In the genomic region with DNA sequence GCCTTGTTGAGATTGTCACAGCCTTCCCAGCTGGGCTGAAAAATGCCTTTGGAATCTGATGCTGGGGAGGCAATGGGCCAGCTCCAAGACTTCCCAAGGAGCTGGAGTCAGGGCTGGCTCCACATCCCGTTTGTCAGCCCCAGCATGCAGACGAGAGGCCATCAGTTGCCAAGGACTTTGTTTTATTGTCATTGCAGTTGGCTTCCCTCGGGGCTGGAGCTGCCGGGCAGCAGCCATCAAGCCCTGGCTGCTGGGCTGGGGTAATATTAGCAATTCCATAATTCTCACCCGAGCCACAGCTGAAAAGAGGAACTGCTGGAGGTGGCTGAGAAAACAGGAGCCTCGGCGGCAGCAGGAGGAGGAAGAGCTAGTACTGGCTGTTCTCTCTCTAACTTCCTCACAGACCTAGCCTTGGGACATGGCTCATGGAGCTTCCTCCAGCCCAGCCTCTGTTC, we compare ENCODE assay signal across 11 cellular contexts.
DNase-seq lines count a peak whose midpoint lies in the region; ATAC-seq and TF ChIP-seq lines count a peak whose summit lies in the region.
"Had no signal": no experiment of that assay in that cellular context is flagged by ENCODE, and none has a peak within 500 bp of the region (broad histone marks: within the 10 kb centered on the region; RNA-seq: fewer than 3 reads in every experiment).

No MANE protein-coding gene starts in this region.

- DNase-seq in ELR (ENCODE audit: low read depth) (peak; percentile 11), SJCRH30 (peak; percentile 46 to 66), prostate gland (ENCODE audit: low spot score) (peak; percentile 50), NCI-H2107 treated with DMSO at 0.1 percent for 48 hours (lab: John Stamatoyannopoulos, UW; ENCODE audit: unreplicated experiment) (no peak), NCI-H69 (lab: John Stamatoyannopoulos, UW) (no peak)
- no peak for DNase-seq in stimulated activated naive CD4-positive, alpha-beta T cell treated with Interleukin-2 at 50 U/mL for 16 hours (lab: John Stamatoyannopoulos, UW)
- DNase-seq: foreskin keratinocyte, NCI-H2171 treated with DMSO at 0.1 percent for 48 hours had no signal

- H3K36me3 ChIP-seq in SJCRH30 (no peaks in the 10 kb centered on the region), gastroesophageal sphincter (no peaks in the 10 kb centered on the region), prostate gland (no peaks in the 10 kb centered on the region)

- H3K9me3 ChIP-seq in SJCRH30 (replicated peaks): no peaks in the 10 kb centered on the region
- H3K9me3 ChIP-seq in gastroesophageal sphincter: no peaks in the 10 kb centered on the region
- no peaks in the 10 kb centered on the region for H3K9me3 ChIP-seq in prostate gland

- intact Hi-C loops in prostate gland (cut with DNase I): no loop called here

- H3K4me3 ChIP-seq in SJCRH30 (peak overlapping the region; percentile 3; the same call in 1 of the 2 replicates), gastroesophageal sphincter (peak overlapping the region in 1 of 2 donors; percentile 12), prostate gland (no peak overlapping the region)

- WGBS in gastroesophageal sphincter (ENCODE audit: low coverage in 1 of 2), 2 donors: 0 to 19% methylated on average over 3 to 4 of the region's 7 CpGs
- WGBS in prostate gland: 0% methylated on average over 7 of the region's 7 CpGs

- H3K27me3 ChIP-seq in SJCRH30 (no peaks in the 10 kb centered on the region), gastroesophageal sphincter (no peaks in the 10 kb centered on the region), prostate gland (replicated peaks; ENCODE audit: insufficient read depth) (no peaks in the 10 kb centered on the region)

- TF ChIP-seq CTCF in gastroesophageal sphincter (IDR thresholded peaks at IDR 0.05) (no peak), prostate gland (IDR thresholded peaks at IDR 0.05) (no peak)

- ATAC-seq in gastroesophageal sphincter: peak; percentile 67
- ATAC-seq in HG03571 (IDR thresholded peaks at IDR 0.05; ENCODE audit: unreplicated experiment): no peak
- ATAC-seq: activated naive CD4-positive, alpha-beta T cell treated with anti-CD3 and anti-CD28 coated beads, Interleukin-2, amount 50 U/mL, for 72 hours; foreskin keratinocyte had no signal

- peaks cover 12% of the 10 kb centered on the region for H3K4me1 ChIP-seq in SJCRH30
- peaks cover 0 to 26% (median 13%) of the 10 kb centered on the region in 3 donors for H3K4me1 ChIP-seq in gastroesophageal sphincter
- H3K4me1 ChIP-seq in prostate gland (replicated peaks): no peaks in the 10 kb centered on the region
- H3K4me1 ChIP-seq: foreskin keratinocyte had no signal

- TF ChIP-seq POLR2A in gastroesophageal sphincter (IDR thresholded peaks at IDR 0.05) (no peak), prostate gland (IDR thresholded peaks at IDR 0.05) (no peak)

- H3K27ac ChIP-seq in SJCRH30 (peak overlapping the region; percentile 14), gastroesophageal sphincter (peak overlapping the region in 3 of 4 donors; percentile 44 to 52 (median 51)), prostate gland (no peak overlapping the region)
- H3K27ac ChIP-seq: foreskin keratinocyte had no signal

- no peak for TF ChIP-seq EP300 in gastroesophageal sphincter (IDR thresholded peaks at IDR 0.05)

Comparison
In these comparisons a context has a peak if more than half of its experiments do, and no peak if none do; other contexts are left out.
1. DNase-seq: peak in ELR (single experiment), SJCRH30 (2 of 2) and prostate gland (single experiment); none in NCI-H2107 treated with DMSO at 0.1 percent for 48 hours (single experiment), stimulated activated naive CD4-positive, alpha-beta T cell treated with Interleukin-2 at 50 U/mL for 16 hours (single experiment) and NCI-H69 (single experiment).
2. H3K27ac ChIP-seq: peak in SJCRH30 (single experiment) and gastroesophageal sphincter (3 of 4); none in prostate gland (0 of 2).